In genomic region chr3:189262746-189263145, GRCh38 we compare ENCODE assay signal across 16 cellular contexts.
A peak's percentile ranks its signal among the peaks of the same experiment; 100 is the strongest.
DNase-seq lines count a peak whose midpoint lies in the region; ATAC-seq and TF ChIP-seq lines count a peak whose summit lies in the region.
"Had no signal": no experiment of that assay in that cellular context is flagged by ENCODE, and none has a peak within 500 bp of the region (broad histone marks: within the 10 kb centered on the region; RNA-seq: fewer than 3 reads in every experiment).

No MANE protein-coding gene starts in this region.

- no peaks in the 10 kb centered on the region for H3K4me1 Mint-ChIP-seq in HFFc6 (ENCODE audit: low read depth)
- H3K4me1 Mint-ChIP-seq: B cell, naive B cell had no signal

- no peak for TF ChIP-seq CTCF in HFFc6 (IDR thresholded peaks at IDR 0.05)

- no peaks in the 10 kb centered on the region for H3K36me3 Mint-ChIP-seq in HFFc6 (ENCODE audit: low read depth)
- H3K36me3 Mint-ChIP-seq: naive B cell had no signal

- H3K9me3 Mint-ChIP-seq in HFFc6, result no peaks in the 10 kb centered on the region; the same call in 1 of the 2 replicates
- H3K9me3 Mint-ChIP-seq: activated T-cell treated with anti-CD3 and anti-CD28 coated beads, Interleukin-2, amount 50 U/mL, for 72 hours had no signal

- ATAC-seq in HG03565 (IDR thresholded peaks at IDR 0.05; ENCODE audit: unreplicated experiment), result no peak
- ATAC-seq: activated T-cell treated with anti-CD3 and anti-CD28 coated beads, Interleukin-2, amount 50 U/mL, for 72 hours had no signal

- no peak overlapping the region for H3K4me3 Mint-ChIP-seq in HFFc6
- H3K4me3 Mint-ChIP-seq: activated T-cell treated with anti-CD3 and anti-CD28 coated beads, Interleukin-2, amount 50 U/mL, for 72 hours; B cell; naive B cell had no signal

- peaks cover 4% of the 10 kb centered on the region; the same call in 1 of the 2 replicates for H3K27me3 Mint-ChIP-seq in HFFc6 (ENCODE audit: insufficient read depth)

- peak; percentile 37 for DNase-seq in Daoy (ENCODE audit: low read depth)
- peak; percentile 36 for DNase-seq in H4 (ENCODE audit: low spot score)
- peak; percentile 91 for DNase-seq in NCI-H2171 treated with DMSO at 0.1 percent for 48 hours (lab: John Stamatoyannopoulos, UW)
- DNase-seq in fibroblast of gingiva (ENCODE audit: low read depth), result peak; percentile 6
- DNase-seq in NOMO-1 treated with dmso at 0.1 percent for 144 hours (lab: John Stamatoyannopoulos, UW; ENCODE audit: unreplicated experiment), result no peak
- DNase-seq in HFFc6, result no peak
- DNase-seq in OCI-M2 (lab: John Stamatoyannopoulos, UW; ENCODE audit: unreplicated experiment), result no peak
- DNase-seq: activated CD4-positive, alpha-beta T cell treated with anti-CD3 and anti-CD28 coated beads, Interleukin-2, amount 50 U/mL, for 4 hours; activated T-cell treated with anti-CD3 and anti-CD28 coated beads, Interleukin-2, amount 50 U/mL, for 72 hours; central memory CD4-positive, alpha-beta T cell; effector memory CD4-positive, alpha-beta T cell; naive B cell; NCI-H748 treated with DMSO at 0.1 percent for 48 hours; SK-N-SH had no signal

- no peak overlapping the region for H3K27ac Mint-ChIP-seq in HFFc6
- H3K27ac Mint-ChIP-seq: activated T-cell treated with anti-CD3 and anti-CD28 coated beads, Interleukin-2, amount 50 U/mL, for 72 hours; B cell; naive B cell had no signal

Comparison
In these comparisons a context has a peak if more than half of its experiments do, and no peak if none do; other contexts are left out.
1. DNase-seq: peak in Daoy (single experiment), H4 (single experiment), NCI-H2171 treated with DMSO at 0.1 percent for 48 hours (single experiment) and fibroblast of gingiva (single experiment); none in NOMO-1 treated with dmso at 0.1 percent for 144 hours (single experiment), HFFc6 (single experiment) and OCI-M2 (single experiment).